ENCODE assay signal across 8 cellular contexts in the genomic region with DNA sequence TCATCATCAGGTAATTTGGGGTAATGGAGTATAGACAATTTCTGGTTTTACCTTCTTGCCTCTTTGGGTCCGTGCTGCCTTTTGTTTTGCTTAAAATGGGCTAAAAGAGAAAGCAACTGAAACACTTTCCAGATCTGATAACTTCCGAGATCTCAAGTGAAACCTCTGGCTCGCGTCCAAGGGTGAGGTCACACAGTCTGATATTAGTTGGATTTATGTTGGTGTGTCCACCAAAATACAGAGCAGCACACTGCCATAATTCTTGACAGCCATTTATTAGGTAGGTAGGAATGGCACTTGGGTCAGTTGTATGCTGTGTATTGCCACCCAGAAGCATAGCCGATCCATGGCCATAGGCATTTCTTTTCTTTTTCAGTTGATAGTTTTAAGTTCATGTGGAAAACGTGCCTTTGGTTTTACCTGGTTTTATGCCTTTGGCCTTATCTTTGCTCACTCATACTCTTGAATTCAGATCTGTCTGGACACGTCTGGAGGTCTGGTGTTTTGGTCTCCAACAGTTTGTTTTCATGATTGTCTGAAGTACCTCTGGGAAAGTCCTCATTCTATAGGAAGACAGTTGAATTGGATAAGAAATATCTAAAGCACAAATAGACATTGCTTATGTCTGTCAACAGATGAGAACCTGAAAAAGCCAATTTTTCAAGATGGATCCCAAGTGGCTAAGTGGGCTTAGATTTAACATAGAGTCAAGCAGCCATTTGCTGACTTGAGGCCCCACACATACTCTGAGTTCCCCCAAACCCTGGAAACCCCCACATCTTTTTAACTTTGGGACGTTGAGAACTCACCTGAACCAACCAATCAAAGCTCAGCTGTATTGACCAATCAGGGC.
A peak's percentile ranks its signal among the peaks of the same experiment; 100 is the strongest.
DNase-seq lines count a peak whose midpoint lies in the region; ATAC-seq and TF ChIP-seq lines count a peak whose summit lies in the region.

No MANE protein-coding gene starts in this region.

- H3K79me2 ChIP-seq in mesendoderm (ENCODE audit: control insufficient read depth, insufficient read depth, low read length) = peaks cover 8% of the 10 kb centered on the region

- no peak overlapping the region for H3K56ac ChIP-seq in mesendoderm (ENCODE audit: low read length)

- ATAC-seq in left colon = peak; percentile 35

- no peak overlapping the region for H4K5ac ChIP-seq in mesendoderm (ENCODE audit: low read length)

- H3K23ac ChIP-seq in mesendoderm (ENCODE audit: low read length) = no peak overlapping the region

- H2AK5ac ChIP-seq in mesendoderm (ENCODE audit: low read length) = no peak overlapping the region

- no peak overlapping the region for H3K18ac ChIP-seq in mesendoderm (ENCODE audit: low read length)

- H3K4me2 ChIP-seq in mesendoderm (ENCODE audit: low read length) = no peak overlapping the region

- no peak overlapping the region for H2BK15ac ChIP-seq in mesendoderm (replicated peaks; ENCODE audit: low read depth)

- no peak overlapping the region for H3K4ac ChIP-seq in mesendoderm (ENCODE audit: low read depth, low read length)

- H3K4me3 ChIP-seq in BE2C (ENCODE audit: low read depth, low read length) = no peak overlapping the region
- no peak overlapping the region for H3K4me3 ChIP-seq in transverse colon
- no peak overlapping the region for H3K4me3 ChIP-seq in mesendoderm (ENCODE audit: low read length)

- no peak overlapping the region for H2BK120ac ChIP-seq in mesendoderm (ENCODE audit: low read depth, low read length)

- TF ChIP-seq EP300 in transverse colon (IDR thresholded peaks at IDR 0.05; ENCODE audit: low read depth) = no peak

- H3K27me3 ChIP-seq in BE2C (no peaks in the 10 kb centered on the region), transverse colon (no peaks in the 10 kb centered on the region), mesendoderm (ENCODE audit: insufficient read depth, low read length, poor library complexity) (no peaks in the 10 kb centered on the region)

- H3K4me1 ChIP-seq in BE2C = peaks cover 6% of the 10 kb centered on the region
- peaks cover 0 to 7% (median 5%) of the 10 kb centered on the region in 4 donors for H3K4me1 ChIP-seq in transverse colon
- peaks cover 3% of the 10 kb centered on the region for H3K4me1 ChIP-seq in mesendoderm (ENCODE audit: control insufficient read depth, low read depth, low read length)

- peak; percentile 48 for DNase-seq in BE2C
- DNase-seq in NCI-H1105 treated with DMSO at 0.1 percent for 48 hours (lab: John Stamatoyannopoulos, UW) = peak; percentile 77
- peak; percentile 1 for DNase-seq in activated effector memory CD4-positive, alpha-beta T cell treated with Interleukin-2 at 50 U/mL for 16 hours
- DNase-seq in left colon = peak; percentile 38 to 80
- DNase-seq in transverse colon = peak; percentile 55
- DNase-seq in hippocampal formation (lab: John Stamatoyannopoulos, UW) = no peak
- DNase-seq in mesendoderm = no peak
- DNase-seq in posterior cingulate gyrus = no peak

- H3K36me3 ChIP-seq in BE2C (no peaks in the 10 kb centered on the region), transverse colon (no peaks in the 10 kb centered on the region), mesendoderm (ENCODE audit: control insufficient read depth, insufficient read depth, low read length) (no peaks in the 10 kb centered on the region)

- H3K79me1 ChIP-seq in mesendoderm (ENCODE audit: low read length) = peaks cover 13% of the 10 kb centered on the region

- no peaks in the 10 kb centered on the region for H3K9me3 ChIP-seq in BE2C
- no peaks in the 10 kb centered on the region for H3K9me3 ChIP-seq in transverse colon

- TF ChIP-seq CTCF in BE2C (IDR thresholded peaks at IDR 0.05; ENCODE audit: low read depth, low read length) = no peak
- no peak for TF ChIP-seq CTCF in transverse colon (IDR thresholded peaks at IDR 0.05)

- no peak overlapping the region for H3K9ac ChIP-seq in mesendoderm (ENCODE audit: low read length)

- intact Hi-C loops in left colon (cut with DNase I, micrococcal nuclease) = no loop called here
- intact Hi-C loops in transverse colon (cut with DNase I; ENCODE audit: low total_unique reads) = no loop called here
- intact Hi-C loops in posterior cingulate gyrus (cut with DNase I) = no loop called here

- in situ Hi-C loops in transverse colon (cut with MboI; ENCODE audit: low pct_ligation_motif_present in 1 of 4, low pct_unique_long_range_greater_than_20kb in 1 of 4, low sequenced_read_pairs in 3 of 4) = no loop called here

- no peak overlapping the region for H4K8ac ChIP-seq in mesendoderm (ENCODE audit: low read depth, low read length)

- no peak overlapping the region for H2BK5ac ChIP-seq in mesendoderm (ENCODE audit: low read length)

- TF ChIP-seq POLR2A in transverse colon (IDR thresholded peaks at IDR 0.05) = no peak

- WGBS in transverse colon (ENCODE audit: low coverage in 1 of 2), 2 donors = 31 to 38% methylated on average over 5 to 8 of the region's 8 CpGs
- no CpG with 5 or more reads among the region's 8 CpGs for WGBS in mesendoderm (ENCODE audit: extremely low coverage, insufficient coverage, low lambda C conversion rate)

- H3K27ac ChIP-seq in transverse colon (no peak overlapping the region), mesendoderm (ENCODE audit: low read depth, low read length) (no peak overlapping the region)

Comparison
In these comparisons a context has a peak if more than half of its experiments do, and no peak if none do; other contexts are left out.
1. DNase-seq: peak in BE2C (single experiment), NCI-H1105 treated with DMSO at 0.1 percent for 48 hours (single experiment), activated effector memory CD4-positive, alpha-beta T cell treated with Interleukin-2 at 50 U/mL for 16 hours (single experiment), left colon (2 of 2) and transverse colon (single experiment); none in hippocampal formation (0 of 2), mesendoderm (single experiment) and posterior cingulate gyrus (0 of 10).